Comparison of ENCODE assay signal across 1 cellular context in the genomic region with DNA sequence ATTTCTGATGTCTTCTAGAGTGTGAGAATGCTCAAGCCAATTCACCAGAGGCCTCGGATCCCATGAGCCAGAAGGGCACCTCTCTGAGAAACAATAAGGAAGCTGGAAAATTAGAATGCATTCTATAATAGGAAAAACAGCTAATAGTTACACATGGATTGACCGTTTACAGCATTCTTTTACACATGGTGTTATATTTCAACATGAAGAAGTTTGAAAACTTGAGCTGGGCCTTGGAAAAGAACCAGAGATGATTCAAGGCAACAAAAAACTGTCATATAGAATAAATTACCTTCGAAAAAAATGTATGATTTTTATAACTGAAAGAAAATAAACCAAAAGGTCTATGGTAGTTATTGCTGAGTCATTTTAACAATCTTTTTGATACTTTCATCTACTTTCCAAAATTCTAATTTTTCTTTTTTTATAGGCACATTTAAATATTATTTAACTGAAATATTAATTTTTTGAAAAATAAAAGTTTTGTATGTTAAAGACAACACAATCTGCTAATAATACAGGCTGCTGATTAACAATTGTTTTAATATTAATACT.
TF ChIP-seq lines count a peak whose summit lies in the region.

No MANE protein-coding gene starts in this region.

TF ChIP-seq in HepG2, 621 proteins besides CTCF, POLR2A, EP300 and RAD21:
- TF ChIP-seq SUZ12 (IDR thresholded peaks at IDR 0.05; ENCODE audit: low read depth, low read length): no peak
- peak; percentile 34; the same call in 1 of the 2 replicates for TF ChIP-seq NFE2L2 (IDR thresholded peaks at IDR 0.05; ENCODE audit: low read length)
- TF ChIP-seq, protein P1, sequence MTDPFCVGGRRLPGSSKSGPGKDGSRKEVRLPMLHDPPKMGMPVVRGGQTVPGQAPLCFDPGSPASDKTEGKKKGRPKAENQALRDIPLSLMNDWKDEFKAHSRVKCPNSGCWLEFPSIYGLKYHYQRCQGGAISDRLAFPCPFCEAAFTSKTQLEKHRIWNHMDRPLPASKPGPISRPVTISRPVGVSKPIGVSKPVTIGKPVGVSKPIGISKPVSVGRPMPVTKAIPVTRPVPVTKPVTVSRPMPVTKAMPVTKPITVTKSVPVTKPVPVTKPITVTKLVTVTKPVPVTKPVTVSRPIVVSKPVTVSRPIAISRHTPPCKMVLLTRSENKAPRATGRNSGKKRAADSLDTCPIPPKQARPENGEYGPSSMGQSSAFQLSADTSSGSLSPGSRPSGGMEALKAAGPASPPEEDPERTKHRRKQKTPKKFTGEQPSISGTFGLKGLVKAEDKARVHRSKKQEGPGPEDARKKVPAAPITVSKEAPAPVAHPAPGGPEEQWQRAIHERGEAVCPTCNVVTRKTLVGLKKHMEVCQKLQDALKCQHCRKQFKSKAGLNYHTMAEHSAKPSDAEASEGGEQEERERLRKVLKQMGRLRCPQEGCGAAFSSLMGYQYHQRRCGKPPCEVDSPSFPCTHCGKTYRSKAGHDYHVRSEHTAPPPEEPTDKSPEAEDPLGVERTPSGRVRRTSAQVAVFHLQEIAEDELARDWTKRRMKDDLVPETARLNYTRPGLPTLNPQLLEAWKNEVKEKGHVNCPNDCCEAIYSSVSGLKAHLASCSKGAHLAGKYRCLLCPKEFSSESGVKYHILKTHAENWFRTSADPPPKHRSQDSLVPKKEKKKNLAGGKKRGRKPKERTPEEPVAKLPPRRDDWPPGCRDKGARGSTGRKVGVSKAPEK (CRISPR knock-in tag; IDR thresholded peaks at IDR 0.05; ENCODE audit: borderline replicate concordance): no peak
- no peak for TF ChIP-seq RCOR2 (CRISPR knock-in tag; IDR thresholded peaks at IDR 0.05)
